Comparison of ENCODE assay signal across 27 cellular contexts in the genomic region with DNA sequence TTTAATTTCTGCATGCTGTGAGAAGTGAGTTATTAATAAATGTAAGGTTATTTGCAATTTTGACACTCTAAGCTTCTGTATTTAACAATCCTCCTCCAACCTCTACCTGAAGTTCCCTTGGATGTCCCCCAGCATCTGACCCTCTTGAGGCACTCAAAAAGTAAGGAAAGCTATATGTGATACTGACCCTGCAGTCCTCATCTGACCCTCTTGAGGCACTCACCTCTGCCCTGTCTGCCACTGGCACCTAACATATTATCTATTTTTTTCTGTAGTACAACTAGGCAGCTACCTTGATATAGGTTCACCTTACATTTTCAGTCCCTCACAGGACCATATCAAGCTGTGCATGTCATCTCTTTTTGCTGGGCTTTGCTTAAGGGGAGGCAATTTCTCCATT.
DNase-seq lines count a peak whose midpoint lies in the region; ATAC-seq, FAIRE-seq and TF ChIP-seq lines count a peak whose summit lies in the region.
"Had no signal": no experiment of that assay in that cellular context is flagged by ENCODE, and none has a peak within 500 bp of the region (broad histone marks: within the 10 kb centered on the region; RNA-seq: fewer than 3 reads in every experiment).

No MANE protein-coding gene starts in this region.

- no peak overlapping the region for H3K4me3 Mint-ChIP-seq in stimulated activated naive CD8-positive, alpha-beta T cell treated with anti-CD3 and anti-CD28 coated beads, Interleukin-15, amount 100 ng/mL, for 72 hours
- no peak overlapping the region for H3K4me3 Mint-ChIP-seq in stimulated activated effector memory CD8-positive, alpha-beta T cell treated with anti-CD3 and anti-CD28 coated beads, Interleukin-12 subunit alpha, Interleukin-12 subunit beta, amount 100 ng/mL, for 72 hours
- H3K4me3 Mint-ChIP-seq: CD14-positive monocyte; CD4-positive, alpha-beta memory T cell; CD4-positive, CD25-positive, alpha-beta regulatory T cell; CD8-positive, alpha-beta memory T cell had no signal

- CTCF ChIA-PET in GM12878 (lab: Yijun Ruan, JAX) = interaction anchor here (1.2 kb wide), 1 partner anchor 9 kb away, joined by 3 read pairs; no protein-coding TSS in a partner anchor

- peak; percentile 35 for ATAC-seq in stimulated activated naive CD8-positive, alpha-beta T cell treated with anti-CD3 and anti-CD28 coated beads, Interleukin-15, amount 100 ng/mL, for 72 hours
- ATAC-seq in stimulated activated naive CD8-positive, alpha-beta T cell treated with anti-CD3 and anti-CD28 coated beads, Interleukin-15, Interleukin-2, amounts not matched to agents 100 U/mL and 50 U/mL, for 24 hours = no peak
- ATAC-seq in GM12878 = 0 out of 3 replicates have a peak, but pooled peaks have one; percentile 18
- peak; percentile 37 for ATAC-seq in stimulated activated effector memory CD8-positive, alpha-beta T cell treated with anti-CD3 and anti-CD28 coated beads, Interleukin-12 subunit alpha, Interleukin-12 subunit beta, amount 100 ng/mL, for 72 hours

- TF ChIP-seq CTCF in GM12873 (IDR thresholded peaks at IDR 0.05; ENCODE audit: insufficient read depth, low read depth, low read length, missing control alignments) (peak; percentile 6), GM12878 (IDR thresholded peaks at IDR 0.05 in 2 of 3, conservative IDR thresholded peaks at IDR 0.05 in 1 of 3; ENCODE audit: control insufficient read depth in 2 of 3, extremely low read depth in 1 of 3, insufficient read depth in 1 of 3, low read depth in 3 of 3, low read length in 3 of 3) (no peak), suprapubic skin (IDR thresholded peaks at IDR 0.05) (no peak)

- TF ChIP-seq EP300 in GM12878 (IDR thresholded peaks at IDR 0.05; ENCODE audit: borderline replicate concordance in 1 of 2, control insufficient read depth in 1 of 2, low read depth in 2 of 2, low read length in 2 of 2) = no peak
- TF ChIP-seq EP300 in suprapubic skin (IDR thresholded peaks at IDR 0.05) = no peak

- no peaks in the 10 kb centered on the region for H3K27me3 Mint-ChIP-seq in stimulated activated naive CD8-positive, alpha-beta T cell treated with anti-CD3 and anti-CD28 coated beads, Interleukin-15, amount 100 ng/mL, for 72 hours
- H3K27me3 Mint-ChIP-seq: CD4-positive, CD25-positive, alpha-beta regulatory T cell had no signal

- RAD21 ChIA-PET in GM12878 (lab: Charles Lee; ENCODE audit: unreplicated experiment) = no interaction called here

- no peak for FAIRE-seq in GM12878 (lab: Jason Lieb, UNC)
- FAIRE-seq: A204.1, GM12892, GM18507 had no signal

- DNase-seq in stimulated activated naive CD8-positive, alpha-beta T cell treated with anti-CD3 and anti-CD28 coated beads, Interleukin-15, amount 100 ng/mL, for 72 hours = no peak
- no peak for DNase-seq in stimulated activated naive CD8-positive, alpha-beta T cell treated with anti-CD3 and anti-CD28 coated beads, Interleukin-15, Interleukin-2, amounts not matched to agents 100 U/mL and 50 U/mL, for 24 hours
- DNase-seq in GM12878 (ENCODE audit: low read depth, low spot score) (no peak), suprapubic skin (ENCODE audit: low spot score in 2 of 2) (no peak), AG08395 (ENCODE audit: low spot score) (no peak)
- DNase-seq in stimulated activated effector memory CD8-positive, alpha-beta T cell treated with anti-CD3 and anti-CD28 coated beads, Interleukin-12 subunit alpha, Interleukin-12 subunit beta, amount 100 ng/mL, for 72 hours (ENCODE audit: low spot score in 2 of 2) = no peak
- no peak for DNase-seq in activated CD4-positive, alpha-beta T cell treated with anti-CD3 and anti-CD28 coated beads for 48 hours
- DNase-seq: 8988T; BE2C; C1 segment of cervical spinal cord; CD4-positive, alpha-beta memory T cell; CD4-positive, CD25-positive, alpha-beta regulatory T cell; CD8-positive, alpha-beta memory T cell; COR-L47; DMS 273 treated with DMSO at 0.1 percent for 48 hours; DMS153; DMS53; DMS79; DND-41; EL; GDM1 had no signal

- H3K27ac Mint-ChIP-seq in stimulated activated naive CD8-positive, alpha-beta T cell treated with anti-CD3 and anti-CD28 coated beads, Interleukin-15, amount 100 ng/mL, for 72 hours = no peak overlapping the region
- H3K27ac Mint-ChIP-seq in stimulated activated effector memory CD8-positive, alpha-beta T cell treated with anti-CD3 and anti-CD28 coated beads, Interleukin-12 subunit alpha, Interleukin-12 subunit beta, amount 100 ng/mL, for 72 hours = no peak overlapping the region
- H3K27ac Mint-ChIP-seq: CD14-positive monocyte; CD4-positive, alpha-beta memory T cell; CD4-positive, CD25-positive, alpha-beta regulatory T cell; CD8-positive, alpha-beta memory T cell had no signal

- no peaks in the 10 kb centered on the region for H3K36me3 Mint-ChIP-seq in stimulated activated effector memory CD8-positive, alpha-beta T cell treated with anti-CD3 and anti-CD28 coated beads, Interleukin-12 subunit alpha, Interleukin-12 subunit beta, amount 100 ng/mL, for 72 hours
- H3K36me3 Mint-ChIP-seq: CD14-positive monocyte; CD4-positive, alpha-beta memory T cell; CD4-positive, CD25-positive, alpha-beta regulatory T cell; CD8-positive, alpha-beta memory T cell had no signal

- no peaks in the 10 kb centered on the region for H3K9me3 ChIP-seq in GM12878 (replicated peaks; ENCODE audit: control insufficient read depth, insufficient read depth, low read length)
- no peaks in the 10 kb centered on the region for H3K9me3 ChIP-seq in suprapubic skin
- H3K9me3 ChIP-seq: BE2C, BLaER1 had no signal

- no peak for TF ChIP-seq RAD21 in GM12878 (IDR thresholded peaks at IDR 0.05; ENCODE audit: insufficient read depth, low read depth, low read length)

- no peak overlapping the region for H3K27ac ChIP-seq in GM12878 (ENCODE audit: control insufficient read depth, insufficient read depth)
- no peak overlapping the region for H3K27ac ChIP-seq in suprapubic skin
- H3K27ac ChIP-seq: BLaER1 had no signal

- no peaks in the 10 kb centered on the region for H3K9me3 Mint-ChIP-seq in stimulated activated naive CD8-positive, alpha-beta T cell treated with anti-CD3 and anti-CD28 coated beads, Interleukin-15, amount 100 ng/mL, for 72 hours
- H3K9me3 Mint-ChIP-seq in stimulated activated effector memory CD8-positive, alpha-beta T cell treated with anti-CD3 and anti-CD28 coated beads, Interleukin-12 subunit alpha, Interleukin-12 subunit beta, amount 100 ng/mL, for 72 hours = peaks cover 2% of the 10 kb centered on the region
- H3K9me3 Mint-ChIP-seq: CD4-positive, alpha-beta memory T cell; CD8-positive, alpha-beta memory T cell had no signal

- H3K36me3 ChIP-seq in GM12878 (ENCODE audit: control insufficient read depth in 2 of 2, insufficient read depth in 2 of 2, low read length in 1 of 2) (no peaks in the 10 kb centered on the region), suprapubic skin (no peaks in the 10 kb centered on the region)
- H3K36me3 ChIP-seq: BE2C, BLaER1 had no signal

- H3K79me2 ChIP-seq in GM12878 (ENCODE audit: control insufficient read depth, insufficient read depth, low read length) = no peaks in the 10 kb centered on the region

- no peak overlapping the region for H3K4me3 ChIP-seq in GM12878
- no peak overlapping the region for H3K4me3 ChIP-seq in suprapubic skin
- H3K4me3 ChIP-seq: BLaER1 had no signal

- H3K4me1 ChIP-seq in GM12878 (ENCODE audit: control insufficient read depth, insufficient read depth, low read length) (no peaks in the 10 kb centered on the region; the same call in 1 of the 2 replicates), suprapubic skin (no peaks in the 10 kb centered on the region)
- H3K4me1 ChIP-seq: BE2C, BLaER1 had no signal

- no peak overlapping the region for H2AFZ ChIP-seq in GM12878 (ENCODE audit: control insufficient read depth, low read depth, low read length)

- no TSS peak for BruUV-seq in GM12878 (replicated peaks; lab: Mats Ljungman, UMichigan)

- H3K4me2 ChIP-seq in GM12878 (ENCODE audit: control insufficient read depth, insufficient read depth) = no peak overlapping the region
- H3K4me2 ChIP-seq: BLaER1 had no signal

- TF ChIP-seq POLR2A in GM12878 (IDR thresholded peaks at IDR 0.05; ENCODE audit: low read depth, low read length) (no peak), suprapubic skin (IDR thresholded peaks at IDR 0.05) (no peak)

- in situ Hi-C loops in GM12878 (cut with MboI) = no loop called here

- H3K9ac ChIP-seq in GM12878 (ENCODE audit: control insufficient read depth, insufficient read depth, low read length) = no peak overlapping the region
- H3K9ac ChIP-seq: BLaER1 had no signal

- H3K27me3 ChIP-seq in GM12878 (replicated peaks in 1 of 2; ENCODE audit: control insufficient read depth in 2 of 2, insufficient read depth in 2 of 2, low read length in 1 of 2) (no peaks in the 10 kb centered on the region), suprapubic skin (no peaks in the 10 kb centered on the region)
- H3K27me3 ChIP-seq: BE2C, BLaER1 had no signal

- no peaks in the 10 kb centered on the region for H3K4me1 Mint-ChIP-seq in stimulated activated naive CD8-positive, alpha-beta T cell treated with anti-CD3 and anti-CD28 coated beads, Interleukin-15, amount 100 ng/mL, for 72 hours
- H3K4me1 Mint-ChIP-seq in stimulated activated effector memory CD8-positive, alpha-beta T cell treated with anti-CD3 and anti-CD28 coated beads, Interleukin-12 subunit alpha, Interleukin-12 subunit beta, amount 100 ng/mL, for 72 hours = no peaks in the 10 kb centered on the region
- H3K4me1 Mint-ChIP-seq: CD14-positive monocyte; CD4-positive, alpha-beta memory T cell; CD4-positive, CD25-positive, alpha-beta regulatory T cell; CD8-positive, alpha-beta memory T cell had no signal

- SMC1A ChIA-PET in GM12878 (lab: Charles Lee; ENCODE audit: uncharacterized antibody, unreplicated experiment) = interaction anchor here (1.3 kb wide), 1 partner anchor 9 kb away, joined by 5 read pairs; no protein-coding TSS in a partner anchor

- no peaks in the 10 kb centered on the region for H4K20me1 ChIP-seq in GM12878 (ENCODE audit: control insufficient read depth, insufficient read depth)
- H4K20me1 ChIP-seq: BLaER1 had no signal

- POLR2A ChIA-PET in GM12878 (lab: Charles Lee) = no interaction called here

- intact Hi-C loops in GM12878 (cut with micrococcal nuclease; ENCODE audit: unreplicated experiment) = no loop called here

TF ChIP-seq in GM12878, 131 proteins besides CTCF, POLR2A, EP300 and RAD21 (continues in another document):
- no peak for TF ChIP-seq TBL1XR1 (IDR thresholded peaks at IDR 0.05; ENCODE audit: low read depth, low read length)
- TF ChIP-seq KLF5 (IDR thresholded peaks at IDR 0.05; ENCODE audit: partially characterized antibody) = no peak
